In the genomic region with DNA sequence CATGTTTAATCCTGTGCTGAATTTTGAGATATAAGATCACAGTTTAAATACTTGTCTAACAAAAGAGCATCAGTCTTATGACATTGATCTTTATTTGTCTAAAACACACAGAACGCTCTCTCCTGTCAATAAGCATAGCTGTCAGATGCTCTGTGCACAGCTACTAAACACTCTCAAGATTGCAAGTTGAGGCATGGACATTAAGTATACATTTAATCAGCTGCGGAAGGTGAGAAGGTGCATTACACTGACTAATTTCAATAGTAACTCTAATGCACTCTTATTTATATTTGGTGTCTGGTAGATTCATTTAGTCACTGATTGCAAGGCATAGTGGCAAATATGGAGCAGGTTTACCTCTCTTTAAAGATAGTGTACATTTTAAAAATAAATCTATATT, we compare ENCODE assay signal across 27 cellular contexts.
"Had no signal": no experiment of that assay in that cellular context is flagged by ENCODE, and none has a peak within 500 bp of the region (broad histone marks: within the 10 kb centered on the region; RNA-seq: fewer than 3 reads in every experiment).

No MANE protein-coding gene starts in this region.

- ATAC-seq: natural killer cell treated with Interleukin-12 subunit alpha and Interleukin-12 subunit beta and Interleukin-15 and Interleukin-18, amount 100 ng/mL, for 72 hours; psoas muscle; right cardiac atrium; right lobe of liver; stimulated activated effector memory CD8-positive, alpha-beta T cell treated with anti-CD3 and anti-CD28 coated beads, Interleukin-12 subunit alpha, Interleukin-12 subunit beta, amount 100 ng/mL, for 72 hours; stimulated activated naive B cell treated with anti-CD40 and anti-IgM and Interleukin-4, amounts not matched to agents 10 μg/mL and 1 μg/mL and 100 μg/mL, for 72 hours had no signal

- H3K36me3 ChIP-seq: neural progenitor cell, ovary, right lobe of liver, sigmoid colon, stomach, thoracic aorta, thyroid gland, tibial nerve, upper lobe of left lung, vagina had no signal

- H3K79me2 ChIP-seq: parathyroid adenoma had no signal

- H3K4me3 ChIP-seq: neural progenitor cell, ovary, psoas muscle, right lobe of liver, sigmoid colon, stomach, thoracic aorta, thyroid gland, tibial nerve, upper lobe of left lung, vagina had no signal

- H3K9ac ChIP-seq: neural progenitor cell, parathyroid adenoma had no signal

- FAIRE-seq: small intestine, urothelium cell line had no signal

- H3K27ac ChIP-seq: neural progenitor cell, ovary, parathyroid adenoma, psoas muscle, right lobe of liver, sigmoid colon, stomach, thoracic aorta, thyroid gland, tibial nerve, upper lobe of left lung, vagina had no signal

- H3K9me3 ChIP-seq: ovary, psoas muscle, right lobe of liver, sigmoid colon, stomach, thoracic aorta, thyroid gland, tibial nerve, upper lobe of left lung, vagina had no signal

- H3K27me3 ChIP-seq: neural progenitor cell, ovary, right lobe of liver, sigmoid colon, stomach, thyroid gland, tibial nerve, upper lobe of left lung, vagina had no signal

- H2AFZ ChIP-seq: neural progenitor cell, parathyroid adenoma had no signal

- H3K4me2 ChIP-seq: neural progenitor cell had no signal

- DNase-seq: nephron progenitor cell; occipital lobe; ovary; posterior cingulate gyrus; psoas muscle; right cardiac atrium; right lobe of liver; sigmoid colon; small intestine; stimulated activated CD4-positive, alpha-beta T cell treated with anti-CD3 and anti-CD28 coated beads, Interleukin-15, amount 100 ng/mL, for 24 hours; stimulated activated CD4-positive, alpha-beta T cell treated with anti-CD3 and anti-CD28 coated beads, Interleukin-2, amount 100 ng/mL, for 24 hours; stimulated activated CD4-positive, alpha-beta T cell treated with anti-CD3 and anti-CD28 coated beads, Interleukin-2, amount 100 ng/mL, for 48 hours; stimulated activated CD4-positive, alpha-beta T cell treated with anti-CD3 and anti-CD28 coated beads, Interleukin-4, amount 100 ng/mL, for 24 hours; stimulated activated naive B cell treated with anti-CD40 and anti-IgM and Interleukin-4, amounts not matched to agents 10 μg/mL and 1 μg/mL and 100 μg/mL, for 72 hours; stimulated activated naive CD4-positive, alpha-beta T cell treated with Interleukin-2 at 50 U/mL for 16 hours; stomach; thyroid gland; trophoblast cell; upper lobe of left lung had no signal

- H3K4me1 ChIP-seq: neural progenitor cell, parathyroid adenoma, psoas muscle, right lobe of liver, sigmoid colon, stomach, thyroid gland, tibial nerve, upper lobe of left lung, vagina had no signal
